Comparison of ENCODE assay signal across 8 cellular contexts in the genomic region with DNA sequence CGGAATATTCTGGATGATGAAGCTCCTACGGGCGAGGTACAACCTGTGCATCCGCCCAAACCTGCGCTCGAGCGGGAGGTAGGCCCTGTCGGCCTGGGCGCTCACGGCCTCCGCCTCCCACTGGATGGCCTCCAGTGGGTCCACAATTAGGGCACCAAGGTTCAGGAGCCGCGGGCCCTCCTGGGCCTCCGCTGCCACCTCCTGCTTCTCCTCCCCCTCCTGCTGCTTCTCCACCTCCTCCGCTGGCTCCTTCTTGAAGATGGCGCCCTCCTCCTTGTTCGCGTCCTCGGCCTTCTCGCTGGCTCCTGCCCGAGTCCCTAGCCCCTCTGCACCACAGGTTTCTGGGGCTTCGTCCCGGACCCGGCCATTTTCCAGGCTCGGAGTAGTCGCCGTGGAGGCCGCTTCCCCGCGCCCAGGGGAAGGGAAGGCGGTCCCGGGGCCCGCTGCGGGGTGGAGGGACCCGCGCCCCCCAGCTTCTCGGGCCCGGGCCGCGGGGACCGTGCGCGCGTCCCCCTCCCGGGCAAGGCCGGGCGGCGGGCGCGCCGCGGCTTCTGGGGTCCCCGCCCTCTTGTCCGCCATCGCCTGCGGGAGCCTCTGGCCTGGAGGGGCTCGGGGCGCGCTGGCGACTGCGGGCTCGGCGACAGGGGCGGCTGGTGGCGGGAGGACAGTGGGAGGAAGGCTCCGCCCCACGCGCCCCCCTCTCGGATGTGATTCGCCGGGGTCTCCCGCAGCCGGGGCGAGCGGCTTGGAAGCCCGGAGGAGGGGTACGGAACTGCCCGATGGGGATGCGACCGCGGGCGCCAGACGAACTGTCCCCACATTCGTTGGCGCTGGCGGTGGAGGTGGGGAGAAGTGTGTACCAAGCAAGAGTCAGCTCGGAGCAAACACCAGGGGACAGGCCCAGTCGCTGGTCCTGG. TPM values are rescaled to one million over a fixed set of nuclear protein-coding genes. Genes with fewer than 3 reads are reported as not detected.
DNase-seq lines count a peak whose midpoint lies in the region; ATAC-seq lines count a peak whose summit lies in the region.

No MANE protein-coding gene starts in this region.

- ATAC-seq in GM19395 (IDR thresholded peaks at IDR 0.05; ENCODE audit: unreplicated experiment) = no peak

- peaks cover 2% of the 10 kb centered on the region for H3K36me3 ChIP-seq in rectal smooth muscle tissue (ENCODE audit: control insufficient read depth, insufficient read depth, low read length)

- no peaks in the 10 kb centered on the region for H3K27me3 ChIP-seq in rectal smooth muscle tissue (ENCODE audit: control insufficient read depth, insufficient read depth, low read length)

- peak overlapping the region; percentile 78 for H3K27ac ChIP-seq in rectal smooth muscle tissue (ENCODE audit: low read depth, low read length)

- DNase-seq in GM03348 (ENCODE audit: low spot score) (peak; percentile 78), RPMI7951 (ENCODE audit: low read depth) (peak; percentile 51), anterior cingulate cortex (lab: John Stamatoyannopoulos, UW) (peak in 48 of 58 donors; percentile 16 to 64 (median 36)), hepatic stellate cell (ENCODE audit: low spot score) (peak; percentile 48), AML-193 (lab: John Stamatoyannopoulos, UW) (no peak), NOMO-1 (lab: John Stamatoyannopoulos, UW; ENCODE audit: unreplicated experiment in 2 of 2) (no peak)

- H3K4me1 ChIP-seq in rectal smooth muscle tissue (ENCODE audit: control insufficient read depth, insufficient read depth, low read length) = peaks cover 5% of the 10 kb centered on the region

- peak overlapping the region; percentile 80 for H3K4me3 ChIP-seq in rectal smooth muscle tissue (ENCODE audit: low read length)

- H3K9ac ChIP-seq in rectal smooth muscle tissue (ENCODE audit: low read length) = peak overlapping the region; percentile 72

RNA-seq across cellular contexts. Expression of a gene that starts 17.6 kb away (rescaled TPM):
- total RNA-seq in RPMI7951 (2014; rRNA removed; shearing (Covaris generic)) = 5.9 and 6.0 TPM in 2 replicates

RNA-seq across cellular contexts. Expression of a gene that starts 17.7 kb away (rescaled TPM):
- 65.2 and 81.3 TPM in 2 replicates for total RNA-seq in RPMI7951 (2014; rRNA removed; shearing (Covaris generic))

Comparison
In these comparisons a context has a peak if more than half of its experiments do, and no peak if none do; other contexts are left out.
1. DNase-seq: peak in GM03348 (single experiment), RPMI7951 (single experiment), anterior cingulate cortex (48 of 58) and hepatic stellate cell (single experiment); none in AML-193 (0 of 2) and NOMO-1 (0 of 2).